In the genomic region with DNA sequence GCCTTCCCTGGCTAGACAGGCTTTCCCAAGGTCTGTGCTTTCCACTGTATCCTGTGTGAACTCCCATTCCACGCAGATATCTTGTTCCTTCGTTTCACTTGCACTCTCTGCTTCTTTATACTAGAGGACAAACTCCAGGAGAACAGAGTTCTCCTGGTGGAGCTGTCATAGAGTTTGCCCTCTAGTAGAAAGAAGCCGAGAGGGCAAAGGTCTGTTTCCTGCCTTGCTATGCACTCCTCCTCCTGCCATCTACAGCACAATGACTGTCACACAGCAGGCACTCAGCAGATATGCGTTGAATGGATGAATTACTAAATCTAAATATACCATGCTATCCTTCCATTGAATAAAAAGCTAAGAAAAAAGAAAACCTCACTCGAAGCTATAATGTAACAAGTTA, we compare ENCODE assay signal across 17 cellular contexts.
DNase-seq lines count a peak whose midpoint lies in the region; ATAC-seq, FAIRE-seq and TF ChIP-seq lines count a peak whose summit lies in the region.
"Had no signal": no experiment of that assay in that cellular context is flagged by ENCODE, and none has a peak within 500 bp of the region (broad histone marks: within the 10 kb centered on the region; RNA-seq: fewer than 3 reads in every experiment).

No MANE protein-coding gene starts in this region.

- no peak overlapping the region for H3K9ac ChIP-seq in HepG2 (ENCODE audit: insufficient read depth, low read depth, low read length)

- POLR2A ChIA-PET in activated CD8-positive, alpha-beta T cell treated with anti-CD3 and anti-CD28 coated beads for 36 hours (lab: Charles Lee): interaction anchor here (0.6 to 4.7 kb wide), 11 partner anchors 8 to 138 kb away, joined by 3 to 21 read pairs (median 5); no protein-coding TSS in a partner anchor
- POLR2A ChIA-PET in HepG2 (lab: Yijun Ruan, JAX): interaction anchor here (0.6 kb wide), 1 partner anchor 8 kb away, joined by 3 read pairs; no protein-coding TSS in a partner anchor

- peaks cover 25% of the 10 kb centered on the region for H3K4me1 ChIP-seq in HepG2 (ENCODE audit: insufficient read depth, low read length)

- BruUV-seq in HepG2 (replicated peaks; lab: Mats Ljungman, UMichigan): no TSS peak

- no peaks in the 10 kb centered on the region for H3K27me3 ChIP-seq in HepG2 (ENCODE audit: control insufficient read depth in 1 of 2, insufficient read depth in 2 of 2, low read length in 2 of 2)

- in situ Hi-C loops in HepG2 (cut with HindIII; ENCODE audit: extremely low pct_ligation_motif_present, low pct_unique_long_range_greater_than_20kb) (no loop called here), GM13976 (cut with MboI; ENCODE audit: low sequenced_read_pairs, unreplicated experiment) (no loop called here)

- H4K20me1 ChIP-seq in HepG2 (ENCODE audit: insufficient read depth, low read length): peaks cover 3% of the 10 kb centered on the region; the same call in 1 of the 2 replicates

- ATAC-seq in activated CD8-positive, alpha-beta T cell treated with anti-CD3 and anti-CD28 coated beads for 36 hours: peak; percentile 47
- peak; percentile 99 for ATAC-seq in HepG2
- ATAC-seq: K562 had no signal

- FAIRE-seq in HepG2 (lab: Jason Lieb, UNC) (peak; percentile 67), GM12891 (lab: Jason Lieb, UNC) (no peak)
- FAIRE-seq: GM12892, K562 had no signal

- peak overlapping the region; percentile 25 for H3K4me2 ChIP-seq in HepG2 (ENCODE audit: low read depth, low read length)

- intact Hi-C loops in activated naive CD4-positive, alpha-beta T cell treated with anti-CD3 and anti-CD28 coated beads for 36 hours (cut with micrococcal nuclease): loop anchor here (1.0 to 10.0 kb wide), 2 partner anchors 8 to 818 kb away; no protein-coding TSS in a partner anchor
- intact Hi-C loops in activated CD8-positive, alpha-beta T cell treated with anti-CD3 and anti-CD28 coated beads for 36 hours (cut with micrococcal nuclease): no loop called here
- intact Hi-C loops in HepG2 (cut with micrococcal nuclease; ENCODE audit: unreplicated experiment): no loop called here

- peak overlapping the region; percentile 94 for H3K27ac Mint-ChIP-seq in activated naive CD4-positive, alpha-beta T cell treated with anti-CD3 and anti-CD28 coated beads, Interleukin-2, amount 50 U/mL, for 24 hours
- no peak overlapping the region for H3K27ac Mint-ChIP-seq in activated naive CD4-positive, alpha-beta T cell treated with anti-CD3 and anti-CD28 coated beads for 36 hours
- peak overlapping the region; percentile 60 for H3K27ac Mint-ChIP-seq in activated CD8-positive, alpha-beta T cell treated with anti-CD3 and anti-CD28 coated beads for 36 hours
- H3K27ac Mint-ChIP-seq in type B pancreatic cell: peak overlapping the region; percentile 46

- peaks cover 11% of the 10 kb centered on the region for H3K36me3 Mint-ChIP-seq in activated naive CD4-positive, alpha-beta T cell treated with anti-CD3 and anti-CD28 coated beads, Interleukin-2, amount 50 U/mL, for 24 hours
- H3K36me3 Mint-ChIP-seq in activated naive CD4-positive, alpha-beta T cell treated with anti-CD3 and anti-CD28 coated beads for 36 hours (ENCODE audit: low read depth): no peaks in the 10 kb centered on the region
- H3K36me3 Mint-ChIP-seq in activated CD8-positive, alpha-beta T cell treated with anti-CD3 and anti-CD28 coated beads for 36 hours (ENCODE audit: low read depth): peaks cover 19% of the 10 kb centered on the region
- H3K36me3 Mint-ChIP-seq in type B pancreatic cell: peaks cover 5% of the 10 kb centered on the region

- no peaks in the 10 kb centered on the region for H3K9me3 ChIP-seq in HepG2 (ENCODE audit: low read length)

- H2AFZ ChIP-seq in HepG2 (ENCODE audit: low read length): no peak overlapping the region

- H3K4me1 Mint-ChIP-seq in activated naive CD4-positive, alpha-beta T cell treated with anti-CD3 and anti-CD28 coated beads, Interleukin-2, amount 50 U/mL, for 24 hours: peaks cover 87% of the 10 kb centered on the region
- H3K4me1 Mint-ChIP-seq in activated naive CD4-positive, alpha-beta T cell treated with anti-CD3 and anti-CD28 coated beads for 36 hours (ENCODE audit: low read depth): peaks cover 76% of the 10 kb centered on the region
- H3K4me1 Mint-ChIP-seq in activated CD8-positive, alpha-beta T cell treated with anti-CD3 and anti-CD28 coated beads for 36 hours (ENCODE audit: low read depth): peaks cover 74% of the 10 kb centered on the region
- H3K4me1 Mint-ChIP-seq in type B pancreatic cell (ENCODE audit: unreplicated experiment): peaks cover 32% of the 10 kb centered on the region

- CTCF ChIA-PET in activated naive CD4-positive, alpha-beta T cell treated with anti-CD3 and anti-CD28 coated beads for 36 hours (lab: Charles Lee): interaction anchor here (0.8 to 1.6 kb wide), 5 partner anchors 10 to 213 kb away, joined by 3 to 5 read pairs (median 4); no protein-coding TSS in a partner anchor
- CTCF ChIA-PET in activated CD8-positive, alpha-beta T cell treated with anti-CD3 and anti-CD28 coated beads for 36 hours (lab: Charles Lee): interaction anchor here (1.1 to 1.3 kb wide), 3 partner anchors 11 to 365 kb away, joined by 3 to 5 read pairs (median 4); no protein-coding TSS in a partner anchor
- CTCF ChIA-PET in HepG2 (lab: Yijun Ruan, JAX; ENCODE audit: low intra/inter-chr PET ratio, low total read pairs): no interaction called here

- H3K27me3 Mint-ChIP-seq in activated naive CD4-positive, alpha-beta T cell treated with anti-CD3 and anti-CD28 coated beads, Interleukin-2, amount 50 U/mL, for 24 hours: no peaks in the 10 kb centered on the region
- no peaks in the 10 kb centered on the region for H3K27me3 Mint-ChIP-seq in activated naive CD4-positive, alpha-beta T cell treated with anti-CD3 and anti-CD28 coated beads for 36 hours (ENCODE audit: low read depth)
- no peaks in the 10 kb centered on the region for H3K27me3 Mint-ChIP-seq in activated CD8-positive, alpha-beta T cell treated with anti-CD3 and anti-CD28 coated beads for 36 hours
- H3K27me3 Mint-ChIP-seq in type B pancreatic cell: no peaks in the 10 kb centered on the region

- no peaks in the 10 kb centered on the region for H3K9me3 Mint-ChIP-seq in activated naive CD4-positive, alpha-beta T cell treated with anti-CD3 and anti-CD28 coated beads, Interleukin-2, amount 50 U/mL, for 24 hours
- H3K9me3 Mint-ChIP-seq in activated naive CD4-positive, alpha-beta T cell treated with anti-CD3 and anti-CD28 coated beads for 36 hours: no peaks in the 10 kb centered on the region
- H3K9me3 Mint-ChIP-seq in activated CD8-positive, alpha-beta T cell treated with anti-CD3 and anti-CD28 coated beads for 36 hours: no peaks in the 10 kb centered on the region
- no peaks in the 10 kb centered on the region for H3K9me3 Mint-ChIP-seq in type B pancreatic cell

- no peaks in the 10 kb centered on the region for H3K36me3 ChIP-seq in HepG2 (replicated peaks in 1 of 2; ENCODE audit: control insufficient read depth in 1 of 2, insufficient read depth in 2 of 2, low read length in 2 of 2)

- no peak overlapping the region for H3K4me3 ChIP-seq in HepG2 (replicated peaks in 1 of 3; ENCODE audit: insufficient read depth in 1 of 3, low read depth in 2 of 3, low read length in 3 of 3)
- H3K4me3 ChIP-seq: K562 had no signal

- peak overlapping the region; percentile 81 for H3K4me3 Mint-ChIP-seq in activated naive CD4-positive, alpha-beta T cell treated with anti-CD3 and anti-CD28 coated beads, Interleukin-2, amount 50 U/mL, for 24 hours
- no peak overlapping the region for H3K4me3 Mint-ChIP-seq in activated naive CD4-positive, alpha-beta T cell treated with anti-CD3 and anti-CD28 coated beads for 36 hours
- H3K4me3 Mint-ChIP-seq in activated CD8-positive, alpha-beta T cell treated with anti-CD3 and anti-CD28 coated beads for 36 hours: peak overlapping the region; percentile 20
- H3K4me3 Mint-ChIP-seq in type B pancreatic cell: peak overlapping the region; percentile 49

- TF ChIP-seq POLR2A in HepG2 (IDR thresholded peaks at IDR 0.05; ENCODE audit: insufficient read depth in 1 of 2, low read depth in 2 of 2, low read length in 2 of 2): no peak
- TF ChIP-seq POLR2A in GM12891 (IDR thresholded peaks at IDR 0.05; ENCODE audit: low read depth, low read length): no peak

- DNase-seq in activated naive CD4-positive, alpha-beta T cell treated with anti-CD3 and anti-CD28 coated beads for 36 hours: no peak
- DNase-seq in activated CD8-positive, alpha-beta T cell treated with anti-CD3 and anti-CD28 coated beads for 36 hours: no peak
- DNase-seq in HepG2 (ENCODE audit: low spot score): peak; percentile 67
- DNase-seq in type B pancreatic cell (ENCODE audit: extremely low spot score, unreplicated experiment): no peak
- no peak for DNase-seq in GM13976 (ENCODE audit: low spot score)
- no peak for DNase-seq in NCI-H2227 treated with DMSO at 0.1 percent for 48 hours (lab: John Stamatoyannopoulos, UW)
- DNase-seq in GM12891 (ENCODE audit: insufficient read length, low spot score): no peak
- DNase-seq: activated CD4-positive, CD25-positive, alpha-beta regulatory T cell; activated CD8-positive, alpha-beta memory T cell treated with anti-CD3 and anti-CD28 coated beads, Interleukin-2, amount 50 U/mL, for 48 hours; amniotic stem cell; foreskin fibroblast; GOT3; NCI-H1092; NCI-H2107 had no signal

- TF ChIP-seq EP300 in HepG2 (IDR thresholded peaks at IDR 0.05; ENCODE audit: low read depth in 2 of 2, low read length in 2 of 2): peak in 1 of 2 experiments; percentile 42; a peak in 1 of 4 replicates
- no peak for TF ChIP-seq EP300 in HepG2 (CRISPR knock-in tag; IDR thresholded peaks at IDR 0.05; ENCODE audit: borderline replicate concordance)

- TF ChIP-seq CTCF in activated CD8-positive, alpha-beta T cell treated with anti-CD3 and anti-CD28 coated beads for 36 hours (IDR thresholded peaks at IDR 0.05): no peak
- TF ChIP-seq CTCF in HepG2 (CRISPR knock-in tag; IDR thresholded peaks at IDR 0.05): peak; percentile 33; the same call in 1 of the 2 replicates
- no peak for TF ChIP-seq CTCF in type B pancreatic cell (conservative IDR thresholded peaks at IDR 0.05)
- no peak for TF ChIP-seq CTCF in GM13976 (IDR thresholded peaks at IDR 0.05; ENCODE audit: borderline replicate concordance, control extremely low read depth, extremely low read depth, insufficient read depth, missing control alignments)

- peaks cover 5% of the 10 kb centered on the region for H3K79me2 ChIP-seq in HepG2 (ENCODE audit: insufficient read depth, low read length)

- H3K27ac ChIP-seq in HepG2 (ENCODE audit: extremely low read length, insufficient read depth, low read length): peak overlapping the region; percentile 26

- under 1% methylated on average over 5 of the region's 5 CpGs for WGBS in HepG2 (ENCODE audit: low lambda C conversion rate)

- TF ChIP-seq RAD21 in HepG2 (CRISPR knock-in tag; IDR thresholded peaks at IDR 0.05): no peak

TF ChIP-seq in HepG2, 621 proteins besides CTCF, POLR2A, EP300 and RAD21 (continues in another document):
- TF ChIP-seq HNF4A (CRISPR knock-in tag; IDR thresholded peaks at IDR 0.05) (peak; percentile 91), MIER2 (CRISPR knock-in tag; IDR thresholded peaks at IDR 0.05) (no peak), RBM22 (optimal IDR thresholded peaks at IDR 0.05; ENCODE audit: low read length) (peak; percentile 21)

TF ChIP-seq in GM12891, 5 proteins besides CTCF, POLR2A, EP300 and RAD21 (continues in another document):
- TF ChIP-seq PAX5 (IDR thresholded peaks at IDR 0.05; ENCODE audit: insufficient read depth, low read length, severe bottlenecking): no peak
- TF ChIP-seq POLR2AphosphoS5 (IDR thresholded peaks at IDR 0.05; ENCODE audit: low read depth, low read length): no peak
- no peak for TF ChIP-seq SPI1 (IDR thresholded peaks at IDR 0.05; ENCODE audit: low read depth, low read length)
